15 cellular contexts compared by ENCODE assay signal in genomic region chr11:76793391-76793811, GRCh38.
DNase-seq lines count a peak whose midpoint lies in the region; ATAC-seq and TF ChIP-seq lines count a peak whose summit lies in the region.
"Had no signal": no experiment of that assay in that cellular context is flagged by ENCODE, and none has a peak within 500 bp of the region (broad histone marks: within the 10 kb centered on the region; RNA-seq: fewer than 3 reads in every experiment).

No MANE protein-coding gene starts in this region.

- POLR2A ChIA-PET in HEK293T (lab: Yijun Ruan, JAX): no interaction called here

- DNase-seq in GM13976 (ENCODE audit: low spot score) (peak; percentile 10), NCI-H82 (lab: John Stamatoyannopoulos, UW) (peak; percentile 86), hepatic stellate cell (ENCODE audit: low spot score) (peak; percentile 3), GM20000 (ENCODE audit: low spot score) (no peak), HEK293T (ENCODE audit: extremely low spot score) (no peak)
- DNase-seq: activated CD4-positive, alpha-beta T cell treated with anti-CD3 and anti-CD28 coated beads, Interleukin-2, amount 50 U/mL, for 4 hours; activated naive CD4-positive, alpha-beta T cell; Caco-2; cortex of kidney; foreskin melanocyte; NCI-H526; SW 1271 had no signal

- peak overlapping the region in 14 of 21 experiments; percentile 1 to 76 (median 34) for H3K27ac ChIP-seq in skin epidermis

- in situ Hi-C loops in GM13976 (cut with MboI; ENCODE audit: low sequenced_read_pairs, unreplicated experiment): no loop called here

- TF ChIP-seq CTCF in GM13976 (IDR thresholded peaks at IDR 0.05; ENCODE audit: borderline replicate concordance, control extremely low read depth, extremely low read depth, insufficient read depth, missing control alignments): no peak
- no peak for TF ChIP-seq CTCF in GM20000 (IDR thresholded peaks at IDR 0.05; ENCODE audit: extremely low read depth, missing control alignments)

- ATAC-seq in HG03135 (IDR thresholded peaks at IDR 0.05; ENCODE audit: unreplicated experiment) (no peak), GM19455 (IDR thresholded peaks at IDR 0.05; ENCODE audit: unreplicated experiment) (no peak)

- CTCF ChIA-PET in HEK293T (lab: Yijun Ruan, JAX): interaction anchor here (0.6 to 0.7 kb wide), 2 partner anchors 9 to 14 kb away, joined by 3 read pairs; no protein-coding TSS in a partner anchor

- H3K4me3 ChIP-seq in skin epidermis: no peak overlapping the region

TF ChIP-seq in HEK293T, 16 proteins besides CTCF, POLR2A, EP300 and RAD21:
- no peak for TF ChIP-seq NFRKB (IDR thresholded peaks at IDR 0.05)
- TF ChIP-seq FOXK2 (IDR thresholded peaks at IDR 0.05): no peak
- no peak for TF ChIP-seq HDGF (IDR thresholded peaks at IDR 0.05; ENCODE audit: borderline replicate concordance)
- TF ChIP-seq L3MBTL2 (conservative IDR thresholded peaks at IDR 0.05): no peak
- TF ChIP-seq ELF4 (IDR thresholded peaks at IDR 0.05): no peak
- no peak for TF ChIP-seq SUZ12 (IDR thresholded peaks at IDR 0.05)
- TF ChIP-seq PKNOX1 (IDR thresholded peaks at IDR 0.05): no peak
- no peak for TF ChIP-seq SP1 (IDR thresholded peaks at IDR 0.05)
- no peak for TF ChIP-seq FOXA1 (IDR thresholded peaks at IDR 0.05)
- no peak for TF ChIP-seq LEF1 (IDR thresholded peaks at IDR 0.05; ENCODE audit: borderline replicate concordance)
- TF ChIP-seq CTBP1 (IDR thresholded peaks at IDR 0.05; ENCODE audit: borderline replicate concordance): no peak
- no peak for TF ChIP-seq ARNT (IDR thresholded peaks at IDR 0.05)
TF ChIP-seq in HEK293T: peak in this region for 0.

Comparison
In these comparisons a context has a peak if more than half of its experiments do, and no peak if none do; other contexts are left out.
1. DNase-seq: peak in GM13976 (single experiment), NCI-H82 (single experiment) and hepatic stellate cell (single experiment); none in GM20000 (single experiment) and HEK293T (single experiment).